Comparison of ENCODE assay signal across 1 cellular context in the genomic region with DNA sequence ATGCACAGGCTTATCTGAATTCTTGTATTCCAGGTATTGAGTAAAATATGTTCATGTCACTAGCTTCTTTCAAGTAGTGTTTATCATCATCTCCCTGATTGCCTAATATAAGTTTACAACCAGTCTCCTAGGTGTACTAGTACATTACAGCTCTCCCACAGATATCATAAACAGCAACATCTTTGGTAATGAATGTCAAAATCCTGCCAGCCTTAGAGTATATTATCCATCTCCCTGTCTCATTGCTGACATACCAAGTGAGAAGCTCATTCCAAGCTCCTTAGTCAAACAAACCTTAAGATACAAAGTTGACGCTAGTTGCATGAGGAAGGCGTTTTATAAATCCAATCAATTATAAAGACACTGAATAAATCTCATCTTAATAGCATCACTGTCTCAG.
TF ChIP-seq lines count a peak whose summit lies in the region.

No MANE protein-coding gene starts in this region.

TF ChIP-seq in SK-N-SH, 30 proteins besides CTCF, POLR2A, EP300 and RAD21 (continued from another document):
- TF ChIP-seq ZBTB33 (IDR thresholded peaks at IDR 0.05; ENCODE audit: borderline replicate concordance, low read depth): no peak
- no peak for TF ChIP-seq FOXM1 (IDR thresholded peaks at IDR 0.05; ENCODE audit: low read depth)
- TF ChIP-seq MXI1 (IDR thresholded peaks at IDR 0.05; ENCODE audit: low read depth, low read length): no peak
- TF ChIP-seq RXRA (IDR thresholded peaks at IDR 0.05; ENCODE audit: borderline replicate concordance, low read depth): no peak
- TF ChIP-seq MAX (IDR thresholded peaks at IDR 0.05; ENCODE audit: low read depth): no peak
- TF ChIP-seq TEAD4 (IDR thresholded peaks at IDR 0.05; ENCODE audit: borderline replicate concordance, insufficient read depth): no peak
- TF ChIP-seq, protein P1, sequence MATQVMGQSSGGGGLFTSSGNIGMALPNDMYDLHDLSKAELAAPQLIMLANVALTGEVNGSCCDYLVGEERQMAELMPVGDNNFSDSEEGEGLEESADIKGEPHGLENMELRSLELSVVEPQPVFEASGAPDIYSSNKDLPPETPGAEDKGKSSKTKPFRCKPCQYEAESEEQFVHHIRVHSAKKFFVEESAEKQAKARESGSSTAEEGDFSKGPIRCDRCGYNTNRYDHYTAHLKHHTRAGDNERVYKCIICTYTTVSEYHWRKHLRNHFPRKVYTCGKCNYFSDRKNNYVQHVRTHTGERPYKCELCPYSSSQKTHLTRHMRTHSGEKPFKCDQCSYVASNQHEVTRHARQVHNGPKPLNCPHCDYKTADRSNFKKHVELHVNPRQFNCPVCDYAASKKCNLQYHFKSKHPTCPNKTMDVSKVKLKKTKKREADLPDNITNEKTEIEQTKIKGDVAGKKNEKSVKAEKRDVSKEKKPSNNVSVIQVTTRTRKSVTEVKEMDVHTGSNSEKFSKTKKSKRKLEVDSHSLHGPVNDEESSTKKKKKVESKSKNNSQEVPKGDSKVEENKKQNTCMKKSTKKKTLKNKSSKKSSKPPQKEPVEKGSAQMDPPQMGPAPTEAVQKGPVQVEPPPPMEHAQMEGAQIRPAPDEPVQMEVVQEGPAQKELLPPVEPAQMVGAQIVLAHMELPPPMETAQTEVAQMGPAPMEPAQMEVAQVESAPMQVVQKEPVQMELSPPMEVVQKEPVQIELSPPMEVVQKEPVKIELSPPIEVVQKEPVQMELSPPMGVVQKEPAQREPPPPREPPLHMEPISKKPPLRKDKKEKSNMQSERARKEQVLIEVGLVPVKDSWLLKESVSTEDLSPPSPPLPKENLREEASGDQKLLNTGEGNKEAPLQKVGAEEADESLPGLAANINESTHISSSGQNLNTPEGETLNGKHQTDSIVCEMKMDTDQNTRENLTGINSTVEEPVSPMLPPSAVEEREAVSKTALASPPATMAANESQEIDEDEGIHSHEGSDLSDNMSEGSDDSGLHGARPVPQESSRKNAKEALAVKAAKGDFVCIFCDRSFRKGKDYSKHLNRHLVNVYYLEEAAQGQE (IDR thresholded peaks at IDR 0.05; ENCODE audit: low read depth, low read length): no peak
